ENCODE assay signal across 18 cellular contexts in genomic region chr20:37393863-37394542, GRCh38. TPM values are rescaled to one million over a fixed set of nuclear protein-coding genes. Genes with fewer than 3 reads are reported as not detected.
DNase-seq lines count a peak whose midpoint lies in the region; ATAC-seq and TF ChIP-seq lines count a peak whose summit lies in the region.
"Had no signal": no experiment of that assay in that cellular context is flagged by ENCODE, and none has a peak within 500 bp of the region (broad histone marks: within the 10 kb centered on the region; RNA-seq: fewer than 3 reads in every experiment).

No MANE protein-coding gene starts in this region.

- H3K9me3 Mint-ChIP-seq in GM23338, result no peaks in the 10 kb centered on the region
- H3K9me3 Mint-ChIP-seq: CD4-positive, CD25-positive, alpha-beta regulatory T cell had no signal

- H3F3A ChIP-seq in GM23338 (replicated peaks; ENCODE audit: low read depth), result 0 out of 2 replicates have a peak, but pooled peaks cover 3% of the 10 kb centered on the region

- H3K4me3 Mint-ChIP-seq in GM23338, result no peak overlapping the region; the same call in 2 of the 3 replicates
- H3K4me3 Mint-ChIP-seq: CD4-positive, CD25-positive, alpha-beta regulatory T cell had no signal

- H3K9ac ChIP-seq in iPS-20b (ENCODE audit: low read depth, low read length), result peak overlapping the region; percentile 30; the same call in 1 of the 2 replicates

- H3K27me3 ChIP-seq in GM23338 (ENCODE audit: insufficient read depth) (no peaks in the 10 kb centered on the region), RWPE2 (ENCODE audit: insufficient read depth, poor library complexity, severe bottlenecking) (no peaks in the 10 kb centered on the region), iPS-20b (ENCODE audit: insufficient read depth, low read length) (no peaks in the 10 kb centered on the region), psoas muscle (ENCODE audit: insufficient read depth in 3 of 3, low read length in 2 of 3) (peaks cover 0 to 38% (median 4%) of the 10 kb centered on the region in 3 donors)
- H3K27me3 ChIP-seq: pancreas, thyroid gland had no signal

- no peaks in the 10 kb centered on the region for H4K20me1 ChIP-seq in GM23338 (replicated peaks; ENCODE audit: insufficient read depth)

- H3K27ac Mint-ChIP-seq in GM23338, result peak overlapping the region; percentile 80
- H3K27ac Mint-ChIP-seq: CD4-positive, CD25-positive, alpha-beta regulatory T cell had no signal

- no peak for DNase-seq in GM23338 (ENCODE audit: low spot score)
- peak; percentile 88 for DNase-seq in RWPE2 (ENCODE audit: low spot score)
- peak; percentile 2 to 44 for DNase-seq in psoas muscle
- no peak for DNase-seq in activated T-cell treated with anti-CD3 and anti-CD28 coated beads, Interleukin-2, amount 50 U/mL, for 1 hour
- DNase-seq in lower leg skin (ENCODE audit: low spot score in 2 of 2), result no peak
- DNase-seq in NCI-H226, result no peak
- DNase-seq: activated CD4-positive, CD25-positive, alpha-beta regulatory T cell; activated naive CD4-positive, alpha-beta T cell; CD4-positive, CD25-positive, alpha-beta regulatory T cell; DND-41; head of caudate nucleus; NCI-H1105; NK-92 treated with Interleukin-12 subunit alpha and Interleukin-12 subunit beta, amount 100 ng/mL, for 24 hours; T-helper 1 cell; thyroid gland had no signal

- peaks cover 11% of the 10 kb centered on the region; the same call in 2 of the 3 replicates for H3K36me3 Mint-ChIP-seq in GM23338 (ENCODE audit: low read depth)
- H3K36me3 Mint-ChIP-seq: CD4-positive, CD25-positive, alpha-beta regulatory T cell had no signal

- H3K79me2 ChIP-seq in GM23338 (replicated peaks; ENCODE audit: insufficient read depth), result no peaks in the 10 kb centered on the region

- intact Hi-C loops in psoas muscle (cut with DNase I), result no loop called here
- intact Hi-C loops in lower leg skin (cut with DNase I; ENCODE audit: low total_unique reads), result no loop called here

- 57 to 66% (median 61%) methylated on average over 22 of the region's 22 CpGs for WGBS in psoas muscle, 3 donors
- WGBS in lower leg skin, 2 donors, result 85 to 90% methylated on average over 22 of the region's 22 CpGs

- TF ChIP-seq POLR2A in lower leg skin (IDR thresholded peaks at IDR 0.05), result no peak

- H3K4me2 ChIP-seq in GM23338, result no peak overlapping the region
- H3K4me2 ChIP-seq: smooth muscle cell had no signal

- peaks cover 7% of the 10 kb centered on the region for H3K27me3 Mint-ChIP-seq in GM23338 (ENCODE audit: insufficient read depth, low read depth, poor library complexity)
- H3K27me3 Mint-ChIP-seq: CD4-positive, CD25-positive, alpha-beta regulatory T cell had no signal

- H3K4me3 ChIP-seq in GM23338 (no peak overlapping the region), RWPE2 (ENCODE audit: severe bottlenecking) (no peak overlapping the region), iPS-20b (ENCODE audit: low read length) (no peak overlapping the region), psoas muscle (no peak overlapping the region), lower leg skin (ENCODE audit: low read depth, poor library complexity, severe bottlenecking) (no peak overlapping the region)
- H3K4me3 ChIP-seq: pancreas, smooth muscle cell, thyroid gland had no signal

- H3K9me2 ChIP-seq in GM23338 (ENCODE audit: insufficient read depth), result no peaks in the 10 kb centered on the region

- H3K4me1 ChIP-seq in GM23338 (ENCODE audit: insufficient read depth), result peaks cover 21% of the 10 kb centered on the region
- H3K4me1 ChIP-seq in RWPE2 (ENCODE audit: insufficient read depth, poor library complexity, severe bottlenecking), result peaks cover 14% of the 10 kb centered on the region
- peaks cover 28% of the 10 kb centered on the region for H3K4me1 ChIP-seq in iPS-20b (ENCODE audit: insufficient read depth, low read length)
- no peaks in the 10 kb centered on the region for H3K4me1 ChIP-seq in psoas muscle
- H3K4me1 ChIP-seq: pancreas, thyroid gland had no signal

- H3K36me3 ChIP-seq in GM23338 (ENCODE audit: insufficient read depth) (no peaks in the 10 kb centered on the region), RWPE2 (ENCODE audit: low read depth) (peaks cover 95% of the 10 kb centered on the region), iPS-20b (ENCODE audit: insufficient read depth, low read depth, low read length) (peaks cover 18% of the 10 kb centered on the region), psoas muscle (ENCODE audit: insufficient read depth in 1 of 2, low read depth in 1 of 2) (no peaks in the 10 kb centered on the region)

- ATAC-seq in GM23338, result no peak
- no peak for ATAC-seq in RWPE2 (ENCODE audit: low read depth)
- ATAC-seq in psoas muscle, result no peak
- ATAC-seq: pancreas had no signal

- TF ChIP-seq CTCF in GM23338 (conservative IDR thresholded peaks at IDR 0.05; ENCODE audit: low read depth in 2 of 2) (no peak), RWPE2 (IDR thresholded peaks at IDR 0.05; ENCODE audit: poor library complexity, severe bottlenecking) (no peak), psoas muscle (IDR thresholded peaks at IDR 0.05) (no peak), lower leg skin (IDR thresholded peaks at IDR 0.05) (no peak)

- no peaks in the 10 kb centered on the region for H3K9me3 ChIP-seq in RWPE2 (ENCODE audit: severe bottlenecking)
- no peaks in the 10 kb centered on the region for H3K9me3 ChIP-seq in iPS-20b (ENCODE audit: insufficient read depth, low read depth, low read length)
- H3K9me3 ChIP-seq in psoas muscle, result no peaks in the 10 kb centered on the region
- H3K9me3 ChIP-seq: pancreas, thyroid gland had no signal

- H3K4me1 Mint-ChIP-seq in GM23338, result peaks cover 31% of the 10 kb centered on the region
- H3K4me1 Mint-ChIP-seq: CD4-positive, CD25-positive, alpha-beta regulatory T cell had no signal

- no peak overlapping the region for H2AFZ ChIP-seq in GM23338

- no peak overlapping the region for H3K27ac ChIP-seq in GM23338 (ENCODE audit: low read depth)
- H3K27ac ChIP-seq in RWPE2 (ENCODE audit: poor library complexity, severe bottlenecking), result peak overlapping the region; percentile 50
- no peak overlapping the region for H3K27ac ChIP-seq in iPS-20b (ENCODE audit: low read length)
- H3K27ac ChIP-seq in psoas muscle, result no peak overlapping the region
- H3K27ac ChIP-seq: pancreas, thyroid gland had no signal

TF ChIP-seq in GM23338, 12 proteins besides CTCF, POLR2A, EP300 and RAD21:
- TF ChIP-seq CREB1 (CRISPR knock-in tag; IDR thresholded peaks at IDR 0.05; ENCODE audit: low read depth) (no peak), NANOG (IDR thresholded peaks at IDR 0.05; ENCODE audit: borderline replicate concordance) (no peak), STAT1 (IDR thresholded peaks at IDR 0.05; ENCODE audit: unreplicated experiment) (no peak), EZH2phosphoT487 (IDR thresholded peaks at IDR 0.05; ENCODE audit: unreplicated experiment) (no peak), REST (IDR thresholded peaks at IDR 0.05; ENCODE audit: unreplicated experiment) (no peak)

RNA-seq across cellular contexts. Expression of gene SRC, which starts 48.1 kb away (rescaled TPM):
- 25.9 and 34.6 TPM in 2 replicates for total RNA-seq in GM23338 (2014; rRNA removed; shearing (Covaris generic))
- 7.1 and 8.0 TPM in 2 replicates for polyA plus RNA-seq in GM23338 (2016; fragmentation: Nextera tagmentation; extraction: Ambion mirVana)
- 1 to 10 TPM; 1.3 to 3.0 (median 1.9) TPM for total RNA-seq in psoas muscle
- polyA plus RNA-seq in psoas muscle, result 1 to 10 TPM in 1 of 3 donors, under 1 TPM in 2; 0.86 to 1.0 (median 0.97) TPM
- 10 to 100 TPM; 21.8 to 30.9 (median 25.1) TPM for total RNA-seq in lower leg skin

Comparison
In these comparisons a context has a peak if more than half of its experiments do, and no peak if none do; other contexts are left out.
1. DNase-seq: peak in RWPE2 (single experiment) and psoas muscle (2 of 2); none in GM23338 (single experiment), activated T-cell treated with anti-CD3 and anti-CD28 coated beads, Interleukin-2, amount 50 U/mL, for 1 hour (single experiment), lower leg skin (0 of 2) and NCI-H226 (single experiment).